15 cellular contexts compared by ENCODE assay signal in the genomic region with DNA sequence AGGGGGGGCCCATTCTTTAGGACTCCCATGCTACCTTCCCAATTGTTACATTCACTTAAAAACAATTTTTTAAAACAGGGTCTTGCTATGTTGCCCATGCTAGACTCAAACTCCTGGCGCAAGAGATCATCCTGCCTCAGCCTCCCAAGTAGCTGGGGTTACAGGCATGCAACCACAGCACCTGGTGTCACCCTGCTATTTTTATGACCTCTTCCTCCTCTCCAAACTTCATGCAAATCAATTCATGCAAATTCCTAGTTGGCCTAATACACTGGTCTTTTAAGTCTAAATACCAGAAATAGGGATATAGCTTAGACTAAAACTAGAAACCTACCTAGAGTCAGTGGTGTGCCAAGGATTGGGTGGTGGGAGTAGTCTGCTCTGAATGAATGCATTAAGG. TPM values are rescaled to one million over a fixed set of nuclear protein-coding genes. Genes with fewer than 3 reads are reported as not detected.
DNase-seq lines count a peak whose midpoint lies in the region; ATAC-seq and TF ChIP-seq lines count a peak whose summit lies in the region.
"Had no signal": no experiment of that assay in that cellular context is flagged by ENCODE, and none has a peak within 500 bp of the region (broad histone marks: within the 10 kb centered on the region; RNA-seq: fewer than 3 reads in every experiment).

No MANE protein-coding gene starts in this region.

- DNase-seq in GM13976 (ENCODE audit: low spot score), result peak; percentile 23
- peak; percentile 85 to 89 for DNase-seq in NCI-H526 (lab: John Stamatoyannopoulos, UW)
- DNase-seq in SJCRH30, result no peak
- DNase-seq in upper lobe of left lung, result no peak
- no peak for DNase-seq in MV-4-11 (lab: John Stamatoyannopoulos, UW)
- DNase-seq in mesenteric fat pad (ENCODE audit: low spot score), result no peak
- DNase-seq: activated CD4-positive, alpha-beta memory T cell treated with anti-CD3 and anti-CD28 coated beads, Interleukin-2, amount 10 ng/mL, durations not matched to agents 7 days and 5 days; activated naive CD4-positive, alpha-beta T cell treated with anti-CD3 and anti-CD28 coated beads for 36 hours; DND-41; Kasumi-1; stimulated activated CD4-positive, alpha-beta T cell treated with anti-CD3 and anti-CD28 coated beads, Interleukin-15, amount 100 ng/mL, for 24 hours had no signal

- TF ChIP-seq CTCF in GM13976 (IDR thresholded peaks at IDR 0.05; ENCODE audit: borderline replicate concordance, control extremely low read depth, extremely low read depth, insufficient read depth, missing control alignments), result no peak
- no peak for TF ChIP-seq CTCF in upper lobe of left lung (IDR thresholded peaks at IDR 0.05)

- H3K27ac ChIP-seq in SJCRH30, result no peak overlapping the region
- no peak overlapping the region for H3K27ac ChIP-seq in upper lobe of left lung
- H3K27ac ChIP-seq: parathyroid adenoma had no signal

- 92 to 94% methylated on average over 1 of the region's 1 CpG for WGBS in upper lobe of left lung, 2 donors

- in situ Hi-C loops in GM13976 (cut with MboI; ENCODE audit: low sequenced_read_pairs, unreplicated experiment), result no loop called here

- H3K36me3 ChIP-seq in SJCRH30, result no peaks in the 10 kb centered on the region
- H3K36me3 ChIP-seq in upper lobe of left lung, result no peaks in the 10 kb centered on the region

- H3K27me3 ChIP-seq in SJCRH30 (no peaks in the 10 kb centered on the region), upper lobe of left lung (no peaks in the 10 kb centered on the region)

- no peak for TF ChIP-seq POLR2A in upper lobe of left lung (IDR thresholded peaks at IDR 0.05)

- ATAC-seq in GM19463 (IDR thresholded peaks at IDR 0.05; ENCODE audit: unreplicated experiment), result peak; percentile 69
- peak; percentile 76 for ATAC-seq in HG02884 (IDR thresholded peaks at IDR 0.05; ENCODE audit: unreplicated experiment)
- no peak for ATAC-seq in upper lobe of left lung (ENCODE audit: low FRiP score in 2 of 2)
- ATAC-seq: Panc1 had no signal

- H3K9me3 ChIP-seq in SJCRH30 (replicated peaks) (no peaks in the 10 kb centered on the region), upper lobe of left lung (no peaks in the 10 kb centered on the region)

- H3K4me3 ChIP-seq in SJCRH30, result no peak overlapping the region
- no peak overlapping the region for H3K4me3 ChIP-seq in upper lobe of left lung

- no peak for TF ChIP-seq EP300 in upper lobe of left lung (IDR thresholded peaks at IDR 0.05)

- H3K4me1 ChIP-seq in SJCRH30 (no peaks in the 10 kb centered on the region), upper lobe of left lung (no peaks in the 10 kb centered on the region)
- H3K4me1 ChIP-seq: parathyroid adenoma had no signal

RNA-seq across cellular contexts. Expression of gene CDKN2C, which starts 30.1 kb away (rescaled TPM):
- total RNA-seq in SJCRH30 (2014; rRNA removed; shearing (Covaris generic)), result 66.6 and 71.1 TPM in 2 replicates
- total RNA-seq in upper lobe of left lung, result 10 to 100 TPM in 2 of 6 donors, 1 to 10 TPM in 4; 2.1 to 12.7 (median 8.2) TPM
- total RNA-seq in mesenteric fat pad, result 33.1 TPM

RNA-seq across cellular contexts. Expression of gene FAF1, which starts 40.1 kb away (rescaled TPM):
- total RNA-seq in SJCRH30 (2014; rRNA removed; shearing (Covaris generic)), result 124 and 126 TPM in 2 replicates
- 10 to 100 TPM; 30.2 to 52.3 (median 35.0) TPM for total RNA-seq in upper lobe of left lung
- 47.8 TPM for total RNA-seq in mesenteric fat pad

Comparison
In these comparisons a context has a peak if more than half of its experiments do, and no peak if none do; other contexts are left out.
1. DNase-seq: peak in GM13976 (single experiment) and NCI-H526 (2 of 2); none in SJCRH30 (0 of 2), upper lobe of left lung (0 of 2), MV-4-11 (single experiment) and mesenteric fat pad (single experiment).
2. ATAC-seq: peak in GM19463 (single experiment) and HG02884 (single experiment); none in upper lobe of left lung (0 of 2).